Comparison of ENCODE assay signal across 17 cellular contexts in genomic region chrX:11462648-11463047, GRCh38.
"Had no signal": no experiment of that assay in that cellular context is flagged by ENCODE, and none has a peak within 500 bp of the region (broad histone marks: within the 10 kb centered on the region; RNA-seq: fewer than 3 reads in every experiment).

No MANE protein-coding gene starts in this region.

- H3K36me3 ChIP-seq: colonic mucosa, lower lobe of right lung, neutrophil, stomach had no signal

- ATAC-seq: activated CD8-positive, alpha-beta T cell treated with anti-CD3 and anti-CD28 coated beads for 36 hours; lower lobe of right lung; naive thymus-derived CD8-positive, alpha-beta T cell; stimulated activated effector memory CD8-positive, alpha-beta T cell treated with anti-CD3 and anti-CD28 coated beads, Interleukin-12 subunit alpha, Interleukin-12 subunit beta, amount 100 ng/mL, for 72 hours had no signal

- H3K27ac Mint-ChIP-seq: activated CD4-positive, alpha-beta T cell treated with anti-CD3 and anti-CD28 coated beads, Interleukin-2, amount 10 ng/mL, durations not matched to agents 24 days and 14 days; activated CD8-positive, alpha-beta T cell treated with anti-CD3 and anti-CD28 coated beads for 36 hours; activated naive CD8-positive, alpha-beta T cell treated with anti-CD3 and anti-CD28 coated beads, Interleukin-2, amount 10 ng/mL, durations not matched to agents 7 days and 5 days; activated T-cell treated with anti-CD3 and anti-CD28 coated beads, Interleukin-2, amount 50 U/mL, for 24 hours; activated T-helper 2 cell treated with anti-CD3 and anti-CD28 coated beads, Interferon-gamma antibody, Interleukin-2, Interleukin-4, amounts not matched to agents 10 μg/mL and 5 μg/mL and 100 μg/mL, durations not matched to agents 14 hours and 24 hours and 36 hours; endodermal cell; naive thymus-derived CD8-positive, alpha-beta T cell; stimulated activated effector memory CD8-positive, alpha-beta T cell treated with anti-CD3 and anti-CD28 coated beads, Interleukin-12 subunit alpha, Interleukin-12 subunit beta, amount 100 ng/mL, for 72 hours had no signal

- H3K27me3 Mint-ChIP-seq: activated CD4-positive, alpha-beta T cell treated with anti-CD3 and anti-CD28 coated beads, Interleukin-2, amount 10 ng/mL, durations not matched to agents 24 days and 14 days; activated CD8-positive, alpha-beta T cell treated with anti-CD3 and anti-CD28 coated beads for 36 hours; activated naive CD8-positive, alpha-beta T cell treated with anti-CD3 and anti-CD28 coated beads, Interleukin-2, amount 10 ng/mL, durations not matched to agents 7 days and 5 days had no signal

- H3K4me3 Mint-ChIP-seq: activated CD4-positive, alpha-beta T cell treated with anti-CD3 and anti-CD28 coated beads, Interleukin-2, amount 10 ng/mL, durations not matched to agents 24 days and 14 days; activated CD8-positive, alpha-beta T cell treated with anti-CD3 and anti-CD28 coated beads for 36 hours; activated naive CD8-positive, alpha-beta T cell treated with anti-CD3 and anti-CD28 coated beads, Interleukin-2, amount 10 ng/mL, durations not matched to agents 7 days and 5 days; activated T-cell treated with anti-CD3 and anti-CD28 coated beads, Interleukin-2, amount 50 U/mL, for 24 hours; central memory CD8-positive, alpha-beta T cell; endodermal cell; naive thymus-derived CD8-positive, alpha-beta T cell; stimulated activated effector memory CD8-positive, alpha-beta T cell treated with anti-CD3 and anti-CD28 coated beads, Interleukin-12 subunit alpha, Interleukin-12 subunit beta, amount 100 ng/mL, for 72 hours had no signal

- H3K36me3 Mint-ChIP-seq: activated naive CD8-positive, alpha-beta T cell treated with anti-CD3 and anti-CD28 coated beads, Interleukin-2, amount 10 ng/mL, durations not matched to agents 7 days and 5 days; naive thymus-derived CD8-positive, alpha-beta T cell; stimulated activated effector memory CD8-positive, alpha-beta T cell treated with anti-CD3 and anti-CD28 coated beads, Interleukin-12 subunit alpha, Interleukin-12 subunit beta, amount 100 ng/mL, for 72 hours had no signal

- H3K4me1 Mint-ChIP-seq: activated CD4-positive, alpha-beta T cell treated with anti-CD3 and anti-CD28 coated beads, Interleukin-2, amount 10 ng/mL, durations not matched to agents 24 days and 14 days; activated naive CD8-positive, alpha-beta T cell treated with anti-CD3 and anti-CD28 coated beads, Interleukin-2, amount 10 ng/mL, durations not matched to agents 7 days and 5 days; central memory CD8-positive, alpha-beta T cell; endodermal cell; naive thymus-derived CD8-positive, alpha-beta T cell; stimulated activated effector memory CD8-positive, alpha-beta T cell treated with anti-CD3 and anti-CD28 coated beads, Interleukin-12 subunit alpha, Interleukin-12 subunit beta, amount 100 ng/mL, for 72 hours had no signal

- H3K27me3 ChIP-seq: colonic mucosa, neutrophil had no signal

- DNase-seq: activated CD4-positive, alpha-beta T cell treated with anti-CD3 and anti-CD28 coated beads, Interleukin-2, amount 10 ng/mL, durations not matched to agents 24 days and 14 days; activated CD8-positive, alpha-beta T cell treated with anti-CD3 and anti-CD28 coated beads for 36 hours; activated naive CD4-positive, alpha-beta T cell treated with Interleukin-2 at 50 U/mL for 16 hours; activated naive CD8-positive, alpha-beta T cell treated with anti-CD3 and anti-CD28 coated beads, Interleukin-2, amount 10 ng/mL, durations not matched to agents 7 days and 5 days; activated T-cell treated with anti-CD3 and anti-CD28 coated beads, Interleukin-2, amount 50 U/mL, for 24 hours; anterior cingulate cortex; colonic mucosa; endodermal cell; lower lobe of right lung; naive thymus-derived CD8-positive, alpha-beta T cell; stimulated activated CD4-positive, alpha-beta T cell treated with anti-CD3 and anti-CD28 coated beads, Interleukin-4, amount 100 ng/mL, for 24 hours; stomach; T-helper 9 cell had no signal

- H3K9me3 Mint-ChIP-seq: activated CD4-positive, alpha-beta T cell treated with anti-CD3 and anti-CD28 coated beads, Interleukin-2, amount 10 ng/mL, durations not matched to agents 24 days and 14 days; activated CD8-positive, alpha-beta T cell treated with anti-CD3 and anti-CD28 coated beads for 36 hours; activated naive CD8-positive, alpha-beta T cell treated with anti-CD3 and anti-CD28 coated beads, Interleukin-2, amount 10 ng/mL, durations not matched to agents 7 days and 5 days; activated T-cell treated with anti-CD3 and anti-CD28 coated beads, Interleukin-2, amount 50 U/mL, for 24 hours; activated T-helper 2 cell treated with anti-CD3 and anti-CD28 coated beads, Interferon-gamma antibody, Interleukin-2, Interleukin-4, amounts not matched to agents 10 μg/mL and 5 μg/mL and 100 μg/mL, durations not matched to agents 14 hours and 24 hours and 36 hours; central memory CD8-positive, alpha-beta T cell had no signal

- H3K4me3 ChIP-seq: colonic mucosa, lower lobe of right lung, stomach had no signal

- H3K4me1 ChIP-seq: colonic mucosa, lower lobe of right lung, stomach had no signal

- H3K27ac ChIP-seq: colonic mucosa, lower lobe of right lung, neutrophil, stomach had no signal

- H3K9me3 ChIP-seq: colonic mucosa, lower lobe of right lung, neutrophil, stomach had no signal
